In genomic region chr19:29054886-29055675, GRCh38 we compare ENCODE assay signal across 18 cellular contexts.
"Had no signal": no experiment of that assay in that cellular context is flagged by ENCODE, and none has a peak within 500 bp of the region (broad histone marks: within the 10 kb centered on the region; RNA-seq: fewer than 3 reads in every experiment).

No MANE protein-coding gene starts in this region.

- H3K36me3 Mint-ChIP-seq: activated naive CD8-positive, alpha-beta T cell treated with anti-CD3 and anti-CD28 coated beads for 36 hours; brain; memory B cell; natural killer cell; stimulated activated memory B cell treated with anti-CD40 and anti-IgM and Interleukin-4, amounts not matched to agents 10 μg/mL and 1 μg/mL and 100 μg/mL, for 72 hours had no signal

- H3K4me1 Mint-ChIP-seq: activated naive CD8-positive, alpha-beta T cell treated with anti-CD3 and anti-CD28 coated beads for 36 hours; brain; memory B cell; natural killer cell; stimulated activated memory B cell treated with anti-CD40 and anti-IgM and Interleukin-4, amounts not matched to agents 10 μg/mL and 1 μg/mL and 100 μg/mL, for 72 hours had no signal

- H3K9me3 Mint-ChIP-seq: natural killer cell had no signal

- ATAC-seq: gastrocnemius medialis; heart left ventricle; natural killer cell; pancreas; right lobe of liver; stimulated activated memory B cell treated with anti-CD40 and anti-IgM and Interleukin-4, amounts not matched to agents 10 μg/mL and 1 μg/mL and 100 μg/mL, for 72 hours had no signal

- H3K4me3 Mint-ChIP-seq: activated naive CD8-positive, alpha-beta T cell treated with anti-CD3 and anti-CD28 coated beads for 36 hours; brain; memory B cell; natural killer cell; stimulated activated memory B cell treated with anti-CD40 and anti-IgM and Interleukin-4, amounts not matched to agents 10 μg/mL and 1 μg/mL and 100 μg/mL, for 72 hours had no signal

- H3K27ac Mint-ChIP-seq: activated naive CD8-positive, alpha-beta T cell treated with anti-CD3 and anti-CD28 coated beads for 36 hours; brain; memory B cell; natural killer cell; stimulated activated memory B cell treated with anti-CD40 and anti-IgM and Interleukin-4, amounts not matched to agents 10 μg/mL and 1 μg/mL and 100 μg/mL, for 72 hours had no signal

- H3K27ac ChIP-seq: gastrocnemius medialis, heart left ventricle, neutrophil, pancreas, right lobe of liver, thoracic aorta, upper lobe of right lung had no signal

- H3K9me3 ChIP-seq: gastrocnemius medialis, heart left ventricle, neutrophil, pancreas, right lobe of liver, thoracic aorta, upper lobe of right lung had no signal

- DNase-seq: activated CD4-positive, alpha-beta T cell treated with anti-CD3 and anti-CD28 coated beads, Interleukin-2, amount 50 U/mL, for 4 hours; activated naive CD8-positive, alpha-beta T cell treated with anti-CD3 and anti-CD28 coated beads for 36 hours; activated T-cell treated with anti-CD3 and anti-CD28 coated beads for 4 hours; anterior cingulate cortex; central memory CD4-positive, alpha-beta T cell; gastrocnemius medialis; heart left ventricle; natural killer cell; pancreas; right lobe of liver; stimulated activated CD4-positive, alpha-beta T cell treated with anti-CD3 and anti-CD28 coated beads, Interleukin-4, amount 100 ng/mL, for 4 hours; upper lobe of right lung had no signal

- H3K27me3 Mint-ChIP-seq: memory B cell; stimulated activated memory B cell treated with anti-CD40 and anti-IgM and Interleukin-4, amounts not matched to agents 10 μg/mL and 1 μg/mL and 100 μg/mL, for 72 hours had no signal

- H3K4me3 ChIP-seq: gastrocnemius medialis, heart left ventricle, pancreas, right lobe of liver, smooth muscle cell, thoracic aorta, upper lobe of right lung had no signal

- H3K36me3 ChIP-seq: gastrocnemius medialis, heart left ventricle, neutrophil, pancreas, right lobe of liver, thoracic aorta, upper lobe of right lung had no signal

- H3K27me3 ChIP-seq: gastrocnemius medialis, neutrophil, right lobe of liver, upper lobe of right lung had no signal

- H3K4me1 ChIP-seq: gastrocnemius medialis, heart left ventricle, pancreas, right lobe of liver, upper lobe of right lung had no signal
